Comparison of ENCODE assay signal across 26 cellular contexts in genomic region chr3:136110481-136110880, GRCh38.
"Had no signal": no experiment of that assay in that cellular context is flagged by ENCODE, and none has a peak within 500 bp of the region (broad histone marks: within the 10 kb centered on the region; RNA-seq: fewer than 3 reads in every experiment).

No MANE protein-coding gene starts in this region.

- H3K27me3 Mint-ChIP-seq: stimulated activated naive CD8-positive, alpha-beta T cell treated with anti-CD3 and anti-CD28 coated beads, Interleukin-15, Interleukin-2, amounts not matched to agents 100 ng/mL and 50 ng/mL, for 24 hours had no signal

- H3K27ac ChIP-seq: epithelial cell of prostate, gastroesophageal sphincter, heart left ventricle, hepatocyte, neural progenitor cell, psoas muscle, thoracic aorta, upper lobe of left lung had no signal

- H3K4me3 Mint-ChIP-seq: endodermal cell; memory B cell; naive thymus-derived CD4-positive, alpha-beta T cell; nephron; neural progenitor cell; stimulated activated naive B cell treated with anti-CD40 and anti-IgM and Interleukin-4, amounts not matched to agents 10 μg/mL and 1 μg/mL and 100 μg/mL, for 72 hours; stimulated activated naive CD8-positive, alpha-beta T cell treated with anti-CD3 and anti-CD28 coated beads, Interleukin-15, Interleukin-2, amounts not matched to agents 100 ng/mL and 50 ng/mL, for 24 hours had no signal

- H3K4me2 ChIP-seq: hepatocyte, neural progenitor cell had no signal

- H3K9me3 ChIP-seq: gastroesophageal sphincter, heart left ventricle, psoas muscle, thoracic aorta, tibial nerve, upper lobe of left lung had no signal

- H2AFZ ChIP-seq: hepatocyte, neural progenitor cell had no signal

- H3K4me3 ChIP-seq: dorsolateral prefrontal cortex, gastroesophageal sphincter, heart left ventricle, hepatocyte, lung, neural progenitor cell, psoas muscle, thoracic aorta, tibial nerve, upper lobe of left lung had no signal

- H3K9ac ChIP-seq: neural progenitor cell had no signal

- H3K27me3 ChIP-seq: dorsolateral prefrontal cortex, gastroesophageal sphincter, heart left ventricle, hepatocyte, neural progenitor cell, tibial nerve, upper lobe of left lung had no signal

- H3K4me1 Mint-ChIP-seq: endodermal cell, nephron, neural progenitor cell had no signal

- ATAC-seq: esophagus mucosa; gastroesophageal sphincter; heart left ventricle; left lobe of liver; naive thymus-derived CD4-positive, alpha-beta T cell; psoas muscle; right cardiac atrium had no signal

- H3K9me3 Mint-ChIP-seq: memory B cell; stimulated activated naive B cell treated with anti-CD40 and anti-IgM and Interleukin-4, amounts not matched to agents 10 μg/mL and 1 μg/mL and 100 μg/mL, for 72 hours; stimulated activated naive CD8-positive, alpha-beta T cell treated with anti-CD3 and anti-CD28 coated beads, Interleukin-15, Interleukin-2, amounts not matched to agents 100 ng/mL and 50 ng/mL, for 24 hours had no signal

- H3K27ac Mint-ChIP-seq: endodermal cell; memory B cell; nephron; neural progenitor cell; stimulated activated naive B cell treated with anti-CD40 and anti-IgM and Interleukin-4, amounts not matched to agents 10 μg/mL and 1 μg/mL and 100 μg/mL, for 72 hours; stimulated activated naive CD8-positive, alpha-beta T cell treated with anti-CD3 and anti-CD28 coated beads, Interleukin-15, Interleukin-2, amounts not matched to agents 100 ng/mL and 50 ng/mL, for 24 hours had no signal

- H3K4me1 ChIP-seq: gastroesophageal sphincter, heart left ventricle, neural progenitor cell, psoas muscle had no signal

- H3K36me3 ChIP-seq: neural progenitor cell, thoracic aorta, upper lobe of left lung had no signal

- H3K79me2 ChIP-seq: hepatocyte had no signal

- DNase-seq: dorsolateral prefrontal cortex; effector CD8-positive, alpha-beta T cell; endodermal cell; foreskin fibroblast; heart left ventricle; kidney; naive thymus-derived CD4-positive, alpha-beta T cell; psoas muscle; right cardiac atrium; small intestine; stimulated activated CD4-positive, alpha-beta T cell treated with anti-CD3 and anti-CD28 coated beads, Interleukin-15, amount 100 ng/mL, for 24 hours; stimulated activated CD4-positive, alpha-beta T cell treated with anti-CD3 and anti-CD28 coated beads, Interleukin-2, amount 100 ng/mL, for 48 hours; stimulated activated naive B cell treated with anti-CD40 and anti-IgM and Interleukin-4, amounts not matched to agents 10 μg/mL and 1 μg/mL and 100 μg/mL, for 72 hours; upper lobe of left lung had no signal
